ENCODE assay signal across 21 cellular contexts in the genomic region with DNA sequence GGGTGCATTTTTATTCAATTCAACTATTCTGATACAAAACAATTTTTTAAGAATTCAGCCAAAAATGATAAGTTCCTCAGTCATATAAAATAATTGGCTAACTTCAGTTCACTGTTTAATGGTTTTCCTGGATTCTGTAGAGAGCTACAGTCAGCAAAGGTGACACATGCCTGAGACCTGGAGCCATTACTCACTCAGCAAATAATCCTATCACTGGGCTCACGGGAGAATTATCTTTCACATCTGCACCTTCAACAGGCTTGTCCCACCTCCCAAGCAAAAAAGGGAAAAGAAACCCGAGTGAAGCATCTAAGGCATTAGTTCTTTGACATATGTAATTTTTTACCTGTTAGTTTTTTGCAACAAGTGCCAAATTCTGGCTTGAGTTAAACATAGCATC. TPM values are rescaled to one million over a fixed set of nuclear protein-coding genes. Genes with fewer than 3 reads are reported as not detected.
"Had no signal": no experiment of that assay in that cellular context is flagged by ENCODE, and none has a peak within 500 bp of the region (broad histone marks: within the 10 kb centered on the region; RNA-seq: fewer than 3 reads in every experiment).

No MANE protein-coding gene starts in this region.

- H3K36me3 ChIP-seq: ovary, sigmoid colon, upper lobe of right lung had no signal

- H3K9me3 Mint-ChIP-seq: activated CD4-positive, alpha-beta T cell treated with anti-CD3 and anti-CD28 coated beads, Interleukin-2, amount 10 ng/mL, durations not matched to agents 7 days and 5 days; stimulated activated memory B cell treated with anti-CD40 and anti-IgM and Interleukin-4, amounts not matched to agents 10 μg/mL and 1 μg/mL and 100 μg/mL, for 72 hours had no signal

- H3K27me3 ChIP-seq: body of pancreas, ovary had no signal

- H3K27me3 Mint-ChIP-seq: activated CD4-positive, alpha-beta T cell treated with anti-CD3 and anti-CD28 coated beads, Interleukin-2, amount 10 ng/mL, durations not matched to agents 7 days and 5 days; effector memory CD8-positive, alpha-beta T cell; stimulated activated memory B cell treated with anti-CD40 and anti-IgM and Interleukin-4, amounts not matched to agents 10 μg/mL and 1 μg/mL and 100 μg/mL, for 72 hours had no signal

- ATAC-seq: activated CD8-positive, alpha-beta T cell treated with anti-CD3 and anti-CD28 coated beads, Interleukin-2, amount 10 ng/mL, durations not matched to agents 7 days and 5 days; activated T-cell treated with anti-CD3 and anti-CD28 coated beads, Interleukin-2, amount 50 U/mL, for 4 hours; body of pancreas; effector memory CD8-positive, alpha-beta T cell; naive thymus-derived CD4-positive, alpha-beta T cell; stimulated activated memory B cell treated with anti-CD40 and anti-IgM and Interleukin-4, amounts not matched to agents 10 μg/mL and 1 μg/mL and 100 μg/mL, for 72 hours; T-cell; upper lobe of right lung had no signal

- H3K4me1 Mint-ChIP-seq: activated CD4-positive, alpha-beta T cell treated with anti-CD3 and anti-CD28 coated beads, Interleukin-2, amount 10 ng/mL, durations not matched to agents 7 days and 5 days; naive thymus-derived CD4-positive, alpha-beta T cell; stimulated activated memory B cell treated with anti-CD40 and anti-IgM and Interleukin-4, amounts not matched to agents 10 μg/mL and 1 μg/mL and 100 μg/mL, for 72 hours; T-cell had no signal

- H3K4me3 ChIP-seq: body of pancreas, ovary, sigmoid colon, upper lobe of right lung had no signal

- H3K4me1 ChIP-seq: sigmoid colon, upper lobe of right lung had no signal

- H3K27ac Mint-ChIP-seq: activated CD4-positive, alpha-beta T cell treated with anti-CD3 and anti-CD28 coated beads, Interleukin-2, amount 10 ng/mL, durations not matched to agents 7 days and 5 days; activated CD8-positive, alpha-beta T cell treated with anti-CD3 and anti-CD28 coated beads, Interleukin-2, amount 10 ng/mL, durations not matched to agents 7 days and 5 days; activated naive CD4-positive, alpha-beta T cell treated with anti-CD3 and anti-CD28 coated beads for 36 hours; effector memory CD8-positive, alpha-beta T cell; naive thymus-derived CD4-positive, alpha-beta T cell; stimulated activated memory B cell treated with anti-CD40 and anti-IgM and Interleukin-4, amounts not matched to agents 10 μg/mL and 1 μg/mL and 100 μg/mL, for 72 hours; T-cell had no signal

- H3K27ac ChIP-seq: body of pancreas, epithelial cell of prostate, ovary, sigmoid colon, upper lobe of right lung had no signal

- H3K4me3 Mint-ChIP-seq: activated CD4-positive, alpha-beta T cell treated with anti-CD3 and anti-CD28 coated beads, Interleukin-2, amount 10 ng/mL, durations not matched to agents 7 days and 5 days; activated CD8-positive, alpha-beta T cell treated with anti-CD3 and anti-CD28 coated beads, Interleukin-2, amount 10 ng/mL, durations not matched to agents 7 days and 5 days; activated naive CD4-positive, alpha-beta T cell treated with anti-CD3 and anti-CD28 coated beads for 36 hours; activated T-cell treated with anti-CD3 and anti-CD28 coated beads, Interleukin-2, amount 50 U/mL, for 4 hours; effector memory CD8-positive, alpha-beta T cell; naive thymus-derived CD4-positive, alpha-beta T cell; stimulated activated memory B cell treated with anti-CD40 and anti-IgM and Interleukin-4, amounts not matched to agents 10 μg/mL and 1 μg/mL and 100 μg/mL, for 72 hours; T-cell had no signal

- DNase-seq: activated CD4-positive, alpha-beta T cell treated with anti-CD3 and anti-CD28 coated beads, Interleukin-2, amount 10 ng/mL, durations not matched to agents 7 days and 5 days; activated CD4-positive, CD25-positive, alpha-beta regulatory T cell; activated CD8-positive, alpha-beta T cell treated with anti-CD3 and anti-CD28 coated beads, Interleukin-2, amount 10 ng/mL, durations not matched to agents 7 days and 5 days; activated naive CD4-positive, alpha-beta T cell treated with anti-CD3 and anti-CD28 coated beads for 36 hours; activated T-cell treated with anti-CD3 and anti-CD28 coated beads, Interleukin-2, amount 50 U/mL, for 4 hours; body of pancreas; caudate nucleus; effector memory CD8-positive, alpha-beta T cell; foreskin melanocyte; kidney glomerular epithelial cell; mesenchymal stem cell; naive thymus-derived CD4-positive, alpha-beta T cell; ovary; sigmoid colon; stimulated activated CD4-positive, alpha-beta T cell treated with anti-CD3 and anti-CD28 coated beads, Interleukin-4, amount 100 ng/mL, for 24 hours; T-cell; upper lobe of right lung had no signal

- H3K36me3 Mint-ChIP-seq: naive thymus-derived CD4-positive, alpha-beta T cell; stimulated activated memory B cell treated with anti-CD40 and anti-IgM and Interleukin-4, amounts not matched to agents 10 μg/mL and 1 μg/mL and 100 μg/mL, for 72 hours; T-cell had no signal

- H3K9me3 ChIP-seq: body of pancreas, ovary, sigmoid colon, upper lobe of right lung had no signal

RNA-seq across cellular contexts. Expression of a gene that starts 34.9 kb away (rescaled TPM):
- total RNA-seq: activated CD4-positive, alpha-beta T cell treated with anti-CD3 and anti-CD28 coated beads, Interleukin-2, amount 10 ng/mL, durations not matched to agents 7 days and 5 days; activated CD8-positive, alpha-beta T cell treated with anti-CD3 and anti-CD28 coated beads, Interleukin-2, amount 10 ng/mL, durations not matched to agents 7 days and 5 days; activated naive CD4-positive, alpha-beta T cell treated with anti-CD3 and anti-CD28 coated beads for 36 hours; activated T-cell treated with anti-CD3 and anti-CD28 coated beads, Interleukin-2, amount 50 U/mL, for 4 hours; dermis microvascular lymphatic vessel endothelial cell; fibroblast of lung; naive thymus-derived CD4-positive, alpha-beta T cell; sigmoid colon had no signal
- polyA plus RNA-seq: fibroblast of lung; naive thymus-derived CD4-positive, alpha-beta T cell; ovary had no signal
